Comparison of ENCODE assay signal across 1 cellular context in genomic region chr2:24971550-24972314, GRCh38.
TF ChIP-seq lines count a peak whose summit lies in the region.

Gene DNAJC27 (minus strand): TSS chr2:24971955. CDS start chr2:24971904, 51 bp downstream.

TF ChIP-seq in A549, 52 proteins besides CTCF, POLR2A, EP300 and RAD21 (continued from another document):
- TF ChIP-seq HDAC2 (IDR thresholded peaks at IDR 0.05) (no peak), NPAS2 (CRISPR knock-in tag; IDR thresholded peaks at IDR 0.05; ENCODE audit: borderline replicate concordance) (no peak), CBX2 (IDR thresholded peaks at IDR 0.05; ENCODE audit: borderline replicate concordance, low read depth) (no peak), FOXS1 (CRISPR knock-in tag; IDR thresholded peaks at IDR 0.05) (no peak), RCOR1 (IDR thresholded peaks at IDR 0.05; ENCODE audit: low read depth, low read length) (no peak), CHD2 (IDR thresholded peaks at IDR 0.05; ENCODE audit: low read length, partially characterized antibody) (peak; percentile 98), RARB (CRISPR knock-in tag; IDR thresholded peaks at IDR 0.05) (0 out of 2 replicates have a peak, but pooled peaks have one; percentile 23), USF2 (IDR thresholded peaks at IDR 0.05) (no peak), MAX (IDR thresholded peaks at IDR 0.05) (peak; percentile 89), ATOH8 (CRISPR knock-in tag; IDR thresholded peaks at IDR 0.05; ENCODE audit: low read depth) (no peak; the same call in 1 of the 2 replicates), HMGXB4 (CRISPR knock-in tag; IDR thresholded peaks at IDR 0.05; ENCODE audit: borderline replicate concordance) (no peak; the same call in 1 of the 2 replicates), RFX5 (IDR thresholded peaks at IDR 0.05) (peak; percentile 71; the same call in 1 of the 2 replicates), ESRRA (IDR thresholded peaks at IDR 0.05; ENCODE audit: borderline replicate concordance, low read length) (peak; percentile 12; the same call in 1 of the 2 replicates), PBX3 (IDR thresholded peaks at IDR 0.05) (peak; percentile 98), SMC3 (IDR thresholded peaks at IDR 0.05) (no peak), HEYL (CRISPR knock-in tag; IDR thresholded peaks at IDR 0.05) (no peak), PHF8 (IDR thresholded peaks at IDR 0.05; ENCODE audit: borderline replicate concordance, low read depth) (peak; percentile 98), TP53 (CRISPR knock-in tag; IDR thresholded peaks at IDR 0.05) (no peak), ZSCAN20 (CRISPR knock-in tag; IDR thresholded peaks at IDR 0.05) (no peak), HOXA7 (CRISPR knock-in tag; IDR thresholded peaks at IDR 0.05) (no peak), JUNB (IDR thresholded peaks at IDR 0.05) (no peak), EHMT2 (IDR thresholded peaks at IDR 0.05; ENCODE audit: low read depth) (no peak), GATA3 (IDR thresholded peaks at IDR 0.05; ENCODE audit: borderline replicate concordance) (peak; percentile 51), MAZ (IDR thresholded peaks at IDR 0.05; ENCODE audit: borderline replicate concordance, low read depth, low read length) (0 out of 2 replicates have a peak, but pooled peaks have one; percentile 7), E2F6 (IDR thresholded peaks at IDR 0.05; ENCODE audit: borderline replicate concordance, low read depth) (peak; percentile 85), HOXB5 (CRISPR knock-in tag; IDR thresholded peaks at IDR 0.05) (no peak), MYC (IDR thresholded peaks at IDR 0.05; ENCODE audit: borderline replicate concordance, low read length) (peak; percentile 55), JUN (IDR thresholded peaks at IDR 0.05) (peak in 1 of 2 experiments; percentile 79; a peak in 4 of 5 replicates), FOSL2 (IDR thresholded peaks at IDR 0.05) (no peak), FOSL2 (CRISPR knock-in tag; IDR thresholded peaks at IDR 0.05) (peak; percentile 76), CBX8 (IDR thresholded peaks at IDR 0.05) (no peak)
